In the genomic region with DNA sequence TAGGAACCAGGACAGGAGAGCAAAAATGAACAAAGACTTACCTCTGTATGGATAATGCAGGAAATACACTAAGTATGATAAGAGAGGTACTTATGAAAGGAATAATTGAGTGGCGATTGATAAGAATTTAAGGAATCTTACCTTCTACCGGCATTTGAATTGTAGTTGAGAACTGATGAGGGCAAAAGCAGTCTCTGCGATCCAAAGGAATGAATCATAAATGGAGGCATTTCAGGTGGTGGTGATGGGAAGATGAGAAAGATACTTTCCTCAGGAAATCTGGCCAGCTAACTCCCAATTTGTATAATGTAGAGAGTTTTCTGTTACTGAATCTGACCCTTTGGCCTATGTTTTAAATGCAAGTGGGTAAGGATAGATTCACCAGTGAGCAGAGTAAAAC, we compare ENCODE assay signal across 27 cellular contexts.
"Had no signal": no experiment of that assay in that cellular context is flagged by ENCODE, and none has a peak within 500 bp of the region (broad histone marks: within the 10 kb centered on the region; RNA-seq: fewer than 3 reads in every experiment).

No MANE protein-coding gene starts in this region.

- H3K9me3 Mint-ChIP-seq: neural progenitor cell had no signal

- H3K27me3 Mint-ChIP-seq: effector memory CD8-positive, alpha-beta T cell; naive B cell had no signal

- H3K9ac ChIP-seq: neural progenitor cell, parathyroid adenoma had no signal

- DNase-seq: cortex of kidney; effector memory CD8-positive, alpha-beta T cell; erythroblast; gastrocnemius medialis; head of caudate nucleus; mucosa of descending colon; naive B cell; right lobe of liver; stimulated activated CD4-positive, alpha-beta T cell treated with anti-CD3 and anti-CD28 coated beads, Interleukin-12 subunit alpha, Interleukin-12 subunit beta, amount 100 ng/mL, for 4 hours; stimulated activated CD4-positive, alpha-beta T cell treated with anti-CD3 and anti-CD28 coated beads, Interleukin-1b, Interleukin-23, amount 100 ng/mL, for 48 hours; stimulated activated CD4-positive, alpha-beta T cell treated with anti-CD3 and anti-CD28 coated beads, Interleukin-4, amount 100 ng/mL, for 1 hour; stimulated activated CD8-positive, alpha-beta memory T cell treated with anti-CD3 and anti-CD28 coated beads, Interleukin-4, amount 100 ng/mL, for 48 hours; stimulated activated naive CD4-positive, alpha-beta T cell treated with Interleukin-2 at 50 U/mL for 16 hours; stomach; thyroid gland had no signal

- H3K27ac Mint-ChIP-seq: effector memory CD8-positive, alpha-beta T cell; memory B cell; mesothelial cell of epicardium; naive B cell; natural killer cell treated with Interleukin-12 subunit alpha and Interleukin-12 subunit beta and Interleukin-15 and Interleukin-18, amount 100 ng/mL, for 72 hours; neural progenitor cell; progenitor cell of endocrine pancreas; type B pancreatic cell had no signal

- H3K36me3 Mint-ChIP-seq: memory B cell; mesothelial cell of epicardium; naive B cell; natural killer cell treated with Interleukin-12 subunit alpha and Interleukin-12 subunit beta and Interleukin-15 and Interleukin-18, amount 100 ng/mL, for 72 hours; neural progenitor cell; type B pancreatic cell had no signal

- H3K4me1 ChIP-seq: gastrocnemius medialis, parathyroid adenoma, right lobe of liver, stomach, thyroid gland had no signal

- H3K4me2 ChIP-seq: neural progenitor cell, smooth muscle cell had no signal

- H3K27ac ChIP-seq: gastrocnemius medialis, neural progenitor cell, parathyroid adenoma, right lobe of liver, stomach, thyroid gland had no signal

- H3K79me2 ChIP-seq: parathyroid adenoma had no signal

- H3K9me3 ChIP-seq: gastrocnemius medialis, mucosa of descending colon, right lobe of liver, stomach, thyroid gland had no signal

- FAIRE-seq: endometrium, keratinocyte had no signal

- H3K4me3 ChIP-seq: gastrocnemius medialis, lung, mucosa of descending colon, neural progenitor cell, right lobe of liver, smooth muscle cell, stomach, thyroid gland had no signal

- H2AFZ ChIP-seq: neural progenitor cell, parathyroid adenoma had no signal

- H3K4me1 Mint-ChIP-seq: memory B cell, naive B cell had no signal

- H3K27me3 ChIP-seq: gastrocnemius medialis, neural progenitor cell, right lobe of liver, stomach, thyroid gland had no signal

- H3K4me3 Mint-ChIP-seq: effector memory CD8-positive, alpha-beta T cell; memory B cell; mesothelial cell of epicardium; naive B cell; natural killer cell treated with Interleukin-12 subunit alpha and Interleukin-12 subunit beta and Interleukin-15 and Interleukin-18, amount 100 ng/mL, for 72 hours; neural progenitor cell; type B pancreatic cell had no signal

- ATAC-seq: effector memory CD8-positive, alpha-beta T cell; gastrocnemius medialis; left lobe of liver; mucosa of descending colon; natural killer cell treated with Interleukin-12 subunit alpha and Interleukin-12 subunit beta and Interleukin-15 and Interleukin-18, amount 100 ng/mL, for 72 hours; right lobe of liver had no signal

- H3K36me3 ChIP-seq: gastrocnemius medialis, neural progenitor cell, right lobe of liver, stomach, thyroid gland had no signal
